1 cellular context compared by ENCODE assay signal in the genomic region with DNA sequence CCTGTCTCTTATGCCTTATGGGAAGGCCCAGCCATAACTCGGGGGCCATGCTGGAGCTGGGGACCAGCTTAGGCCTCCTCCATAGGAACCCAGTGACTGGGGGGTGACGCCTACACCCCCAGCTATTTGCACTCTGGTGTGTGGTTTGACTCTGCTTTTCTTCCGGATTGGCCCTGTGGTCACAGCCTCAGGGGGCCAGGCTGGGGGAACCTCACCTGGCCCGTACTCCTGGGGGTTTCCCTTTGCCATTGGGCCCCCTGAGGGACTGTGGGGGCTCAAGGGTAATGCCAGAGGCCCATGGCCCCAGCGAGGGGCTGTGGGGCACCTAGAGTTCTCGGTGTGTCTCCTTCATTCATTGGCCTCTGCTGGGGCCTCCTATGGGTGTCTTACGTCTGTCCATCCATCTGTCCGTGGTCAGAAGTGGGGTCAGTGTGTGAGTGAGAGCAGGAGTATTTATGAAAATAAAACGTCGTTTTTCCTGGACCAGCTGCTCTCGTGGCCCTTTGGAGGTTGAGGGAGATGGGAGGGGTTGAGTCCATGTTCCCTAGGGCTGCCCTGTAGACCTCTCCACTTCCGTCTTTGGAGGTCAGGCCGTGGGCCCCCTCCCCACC.
TF ChIP-seq lines count a peak whose summit lies in the region.

No MANE protein-coding gene starts in this region.

TF ChIP-seq in GM23338, 12 proteins besides CTCF, POLR2A, EP300 and RAD21 (continued from another document):
- TF ChIP-seq, protein P1, sequence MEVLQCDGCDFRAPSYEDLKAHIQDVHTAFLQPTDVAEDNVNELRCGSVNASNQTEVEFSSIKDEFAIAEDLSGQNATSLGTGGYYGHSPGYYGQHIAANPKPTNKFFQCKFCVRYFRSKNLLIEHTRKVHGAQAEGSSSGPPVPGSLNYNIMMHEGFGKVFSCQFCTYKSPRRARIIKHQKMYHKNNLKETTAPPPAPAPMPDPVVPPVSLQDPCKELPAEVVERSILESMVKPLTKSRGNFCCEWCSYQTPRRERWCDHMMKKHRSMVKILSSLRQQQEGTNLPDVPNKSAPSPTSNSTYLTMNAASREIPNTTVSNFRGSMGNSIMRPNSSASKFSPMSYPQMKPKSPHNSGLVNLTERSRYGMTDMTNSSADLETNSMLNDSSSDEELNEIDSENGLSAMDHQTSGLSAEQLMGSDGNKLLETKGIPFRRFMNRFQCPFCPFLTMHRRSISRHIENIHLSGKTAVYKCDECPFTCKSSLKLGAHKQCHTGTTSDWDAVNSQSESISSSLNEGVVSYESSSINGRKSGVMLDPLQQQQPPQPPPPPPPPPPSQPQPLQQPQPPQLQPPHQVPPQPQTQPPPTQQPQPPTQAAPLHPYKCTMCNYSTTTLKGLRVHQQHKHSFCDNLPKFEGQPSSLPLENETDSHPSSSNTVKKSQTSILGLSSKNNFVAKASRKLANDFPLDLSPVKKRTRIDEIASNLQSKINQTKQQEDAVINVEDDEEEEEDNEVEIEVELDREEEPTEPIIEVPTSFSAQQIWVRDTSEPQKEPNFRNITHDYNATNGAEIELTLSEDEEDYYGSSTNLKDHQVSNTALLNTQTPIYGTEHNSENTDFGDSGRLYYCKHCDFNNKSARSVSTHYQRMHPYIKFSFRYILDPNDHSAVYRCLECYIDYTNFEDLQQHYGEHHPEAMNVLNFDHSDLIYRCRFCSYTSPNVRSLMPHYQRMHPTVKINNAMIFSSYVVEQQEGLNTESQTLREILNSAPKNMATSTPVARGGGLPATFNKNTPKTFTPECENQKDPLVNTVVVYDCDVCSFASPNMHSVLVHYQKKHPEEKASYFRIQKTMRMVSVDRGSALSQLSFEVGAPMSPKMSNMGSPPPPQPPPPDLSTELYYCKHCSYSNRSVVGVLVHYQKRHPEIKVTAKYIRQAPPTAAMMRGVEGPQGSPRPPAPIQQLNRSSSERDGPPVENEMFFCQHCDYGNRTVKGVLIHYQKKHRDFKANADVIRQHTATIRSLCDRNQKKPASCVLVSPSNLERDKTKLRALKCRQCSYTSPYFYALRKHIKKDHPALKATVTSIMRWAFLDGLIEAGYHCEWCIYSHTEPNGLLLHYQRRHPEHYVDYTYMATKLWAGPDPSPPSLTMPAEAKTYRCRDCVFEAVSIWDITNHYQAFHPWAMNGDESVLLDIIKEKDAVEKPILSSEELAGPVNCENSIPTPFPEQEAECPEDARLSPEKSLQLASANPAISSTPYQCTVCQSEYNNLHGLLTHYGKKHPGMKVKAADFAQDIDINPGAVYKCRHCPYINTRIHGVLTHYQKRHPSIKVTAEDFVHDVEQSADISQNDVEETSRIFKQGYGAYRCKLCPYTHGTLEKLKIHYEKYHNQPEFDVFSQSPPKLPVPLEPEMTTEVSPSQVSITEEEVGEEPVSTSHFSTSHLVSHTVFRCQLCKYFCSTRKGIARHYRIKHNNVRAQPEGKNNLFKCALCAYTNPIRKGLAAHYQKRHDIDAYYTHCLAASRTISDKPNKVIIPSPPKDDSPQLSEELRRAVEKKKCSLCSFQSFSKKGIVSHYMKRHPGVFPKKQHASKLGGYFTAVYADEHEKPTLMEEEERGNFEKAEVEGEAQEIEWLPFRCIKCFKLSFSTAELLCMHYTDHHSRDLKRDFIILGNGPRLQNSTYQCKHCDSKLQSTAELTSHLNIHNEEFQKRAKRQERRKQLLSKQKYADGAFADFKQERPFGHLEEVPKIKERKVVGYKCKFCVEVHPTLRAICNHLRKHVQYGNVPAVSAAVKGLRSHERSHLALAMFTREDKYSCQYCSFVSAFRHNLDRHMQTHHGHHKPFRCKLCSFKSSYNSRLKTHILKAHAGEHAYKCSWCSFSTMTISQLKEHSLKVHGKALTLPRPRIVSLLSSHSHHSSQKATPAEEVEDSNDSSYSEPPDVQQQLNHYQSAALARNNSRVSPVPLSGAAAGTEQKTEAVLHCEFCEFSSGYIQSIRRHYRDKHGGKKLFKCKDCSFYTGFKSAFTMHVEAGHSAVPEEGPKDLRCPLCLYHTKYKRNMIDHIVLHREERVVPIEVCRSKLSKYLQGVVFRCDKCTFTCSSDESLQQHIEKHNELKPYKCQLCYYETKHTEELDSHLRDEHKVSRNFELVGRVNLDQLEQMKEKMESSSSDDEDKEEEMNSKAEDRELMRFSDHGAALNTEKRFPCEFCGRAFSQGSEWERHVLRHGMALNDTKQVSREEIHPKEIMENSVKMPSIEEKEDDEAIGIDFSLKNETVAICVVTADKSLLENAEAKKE (CRISPR knock-in tag; IDR thresholded peaks at IDR 0.05), result no peak
- TF ChIP-seq ZNF331 (CRISPR knock-in tag; IDR thresholded peaks at IDR 0.05; ENCODE audit: low read depth) (no peak), JUNB (IDR thresholded peaks at IDR 0.05; ENCODE audit: unreplicated experiment) (no peak), EZH2phosphoT487 (IDR thresholded peaks at IDR 0.05; ENCODE audit: unreplicated experiment) (no peak), ZNF114 (CRISPR knock-in tag; IDR thresholded peaks at IDR 0.05) (no peak), POLR2AphosphoS5 (IDR thresholded peaks at IDR 0.05; ENCODE audit: low read depth) (no peak), NANOG (IDR thresholded peaks at IDR 0.05; ENCODE audit: borderline replicate concordance) (no peak), EZH2 (IDR thresholded peaks at IDR 0.05; ENCODE audit: low read depth, unreplicated experiment) (no peak)
- TF ChIP-seq, protein P2, sequence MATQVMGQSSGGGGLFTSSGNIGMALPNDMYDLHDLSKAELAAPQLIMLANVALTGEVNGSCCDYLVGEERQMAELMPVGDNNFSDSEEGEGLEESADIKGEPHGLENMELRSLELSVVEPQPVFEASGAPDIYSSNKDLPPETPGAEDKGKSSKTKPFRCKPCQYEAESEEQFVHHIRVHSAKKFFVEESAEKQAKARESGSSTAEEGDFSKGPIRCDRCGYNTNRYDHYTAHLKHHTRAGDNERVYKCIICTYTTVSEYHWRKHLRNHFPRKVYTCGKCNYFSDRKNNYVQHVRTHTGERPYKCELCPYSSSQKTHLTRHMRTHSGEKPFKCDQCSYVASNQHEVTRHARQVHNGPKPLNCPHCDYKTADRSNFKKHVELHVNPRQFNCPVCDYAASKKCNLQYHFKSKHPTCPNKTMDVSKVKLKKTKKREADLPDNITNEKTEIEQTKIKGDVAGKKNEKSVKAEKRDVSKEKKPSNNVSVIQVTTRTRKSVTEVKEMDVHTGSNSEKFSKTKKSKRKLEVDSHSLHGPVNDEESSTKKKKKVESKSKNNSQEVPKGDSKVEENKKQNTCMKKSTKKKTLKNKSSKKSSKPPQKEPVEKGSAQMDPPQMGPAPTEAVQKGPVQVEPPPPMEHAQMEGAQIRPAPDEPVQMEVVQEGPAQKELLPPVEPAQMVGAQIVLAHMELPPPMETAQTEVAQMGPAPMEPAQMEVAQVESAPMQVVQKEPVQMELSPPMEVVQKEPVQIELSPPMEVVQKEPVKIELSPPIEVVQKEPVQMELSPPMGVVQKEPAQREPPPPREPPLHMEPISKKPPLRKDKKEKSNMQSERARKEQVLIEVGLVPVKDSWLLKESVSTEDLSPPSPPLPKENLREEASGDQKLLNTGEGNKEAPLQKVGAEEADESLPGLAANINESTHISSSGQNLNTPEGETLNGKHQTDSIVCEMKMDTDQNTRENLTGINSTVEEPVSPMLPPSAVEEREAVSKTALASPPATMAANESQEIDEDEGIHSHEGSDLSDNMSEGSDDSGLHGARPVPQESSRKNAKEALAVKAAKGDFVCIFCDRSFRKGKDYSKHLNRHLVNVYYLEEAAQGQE (IDR thresholded peaks at IDR 0.05; ENCODE audit: unreplicated experiment), result no peak
- TF ChIP-seq, protein P3, sequence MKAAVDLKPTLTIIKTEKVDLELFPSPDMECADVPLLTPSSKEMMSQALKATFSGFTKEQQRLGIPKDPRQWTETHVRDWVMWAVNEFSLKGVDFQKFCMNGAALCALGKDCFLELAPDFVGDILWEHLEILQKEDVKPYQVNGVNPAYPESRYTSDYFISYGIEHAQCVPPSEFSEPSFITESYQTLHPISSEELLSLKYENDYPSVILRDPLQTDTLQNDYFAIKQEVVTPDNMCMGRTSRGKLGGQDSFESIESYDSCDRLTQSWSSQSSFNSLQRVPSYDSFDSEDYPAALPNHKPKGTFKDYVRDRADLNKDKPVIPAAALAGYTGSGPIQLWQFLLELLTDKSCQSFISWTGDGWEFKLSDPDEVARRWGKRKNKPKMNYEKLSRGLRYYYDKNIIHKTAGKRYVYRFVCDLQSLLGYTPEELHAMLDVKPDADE (IDR thresholded peaks at IDR 0.05), result no peak
